In the genomic region with DNA sequence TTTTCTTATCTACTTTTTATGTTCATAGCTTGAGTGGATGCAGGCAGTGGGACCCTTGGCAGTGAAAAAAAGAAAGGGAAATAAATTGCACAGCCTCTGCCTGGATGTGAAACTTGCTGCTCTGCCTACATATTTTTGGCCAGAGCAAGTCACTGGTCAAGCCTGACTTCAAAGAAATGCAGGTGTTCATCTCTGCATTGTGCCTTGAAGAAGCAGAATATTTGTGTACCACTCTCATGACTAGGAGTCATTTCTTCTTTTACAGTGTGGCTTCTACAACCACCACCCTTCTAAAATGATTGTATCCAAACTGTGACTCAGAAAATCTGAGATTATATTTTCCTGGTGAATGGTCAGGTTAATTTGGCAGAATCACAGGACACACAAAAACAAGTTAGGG, we compare ENCODE assay signal across 19 cellular contexts. TPM values are rescaled to one million over a fixed set of nuclear protein-coding genes. Genes with fewer than 3 reads are reported as not detected.
DNase-seq lines count a peak whose midpoint lies in the region; ATAC-seq, FAIRE-seq and TF ChIP-seq lines count a peak whose summit lies in the region.
"Had no signal": no experiment of that assay in that cellular context is flagged by ENCODE, and none has a peak within 500 bp of the region (broad histone marks: within the 10 kb centered on the region; RNA-seq: fewer than 3 reads in every experiment).

No MANE protein-coding gene starts in this region.

- no peak overlapping the region for H3K9ac ChIP-seq in GM12878 (ENCODE audit: control insufficient read depth, insufficient read depth, low read length)

- BruUV-seq in GM12878 (replicated peaks; lab: Mats Ljungman, UMichigan): no TSS peak

- H3K9me3 ChIP-seq in GM12878 (replicated peaks; ENCODE audit: control insufficient read depth, insufficient read depth, low read length): no peaks in the 10 kb centered on the region
- H3K9me3 ChIP-seq: BE2C had no signal

- RAD21 ChIA-PET in GM12878 (lab: Charles Lee; ENCODE audit: unreplicated experiment): interaction anchor here (0.6 to 0.8 kb wide), 3 partner anchors 85 to 356 kb away, joined by 3 to 4 read pairs (median 3); partner anchors contain the start of gene GINM1

- H3K27ac ChIP-seq in GM12878 (ENCODE audit: control insufficient read depth, insufficient read depth): no peak overlapping the region
- H3K27ac ChIP-seq: HL-60 had no signal

- peaks cover 0 to 4% of the 10 kb centered on the region in 2 donors for H3K36me3 Mint-ChIP-seq in CD14-positive monocyte
- H3K36me3 Mint-ChIP-seq: IgD-negative memory B cell had no signal

- intact Hi-C loops in GM12878 (cut with micrococcal nuclease; ENCODE audit: unreplicated experiment) (no loop called here), CD14-positive monocyte (cut with micrococcal nuclease) (no loop called here)

- DNase-seq in GM10248 (ENCODE audit: extremely low spot score): peak; percentile 52
- DNase-seq in GM20000 (ENCODE audit: low spot score): peak; percentile 54
- no peak for DNase-seq in GM12878 (ENCODE audit: low read depth, low spot score)
- DNase-seq in T1000 (lab: John Stamatoyannopoulos, UW): no peak
- no peak for DNase-seq in CD14-positive monocyte (ENCODE audit: low spot score)
- no peak for DNase-seq in NK-92 treated with Interleukin-12 subunit alpha and Interleukin-12 subunit beta, amount 100 ng/mL, for 24 hours (lab: John Stamatoyannopoulos, UW)
- DNase-seq: 8988T; BE2C; CD4-positive, alpha-beta memory T cell; DMS79; MV-4-11; NCI-H1417; NCI-H187 treated with DMSO at 0.1 percent for 48 hours had no signal

- H3K27ac Mint-ChIP-seq in CD14-positive monocyte: no peak overlapping the region
- H3K27ac Mint-ChIP-seq: IgD-negative memory B cell had no signal

- SMC1A ChIA-PET in GM12878 (lab: Charles Lee; ENCODE audit: uncharacterized antibody, unreplicated experiment): interaction anchor here (1.4 kb wide), 1 partner anchor 9 kb away, joined by 6 read pairs; no protein-coding TSS in a partner anchor

- H2AFZ ChIP-seq in GM12878 (ENCODE audit: control insufficient read depth, low read depth, low read length): no peak overlapping the region

- no peak overlapping the region for H3K4me3 ChIP-seq in GM12878

- TF ChIP-seq EP300 in GM12878 (IDR thresholded peaks at IDR 0.05; ENCODE audit: borderline replicate concordance in 1 of 2, control insufficient read depth in 1 of 2, low read depth in 2 of 2, low read length in 2 of 2): no peak

- no peak for TF ChIP-seq RAD21 in GM12878 (IDR thresholded peaks at IDR 0.05; ENCODE audit: insufficient read depth, low read depth, low read length)

- no peaks in the 10 kb centered on the region for H3K36me3 ChIP-seq in GM12878 (ENCODE audit: control insufficient read depth in 2 of 2, insufficient read depth in 2 of 2, low read length in 1 of 2)
- H3K36me3 ChIP-seq: BE2C had no signal

- in situ Hi-C loops in GM12878 (cut with MboI): no loop called here

- no peaks in the 10 kb centered on the region for H3K9me3 Mint-ChIP-seq in CD14-positive monocyte
- H3K9me3 Mint-ChIP-seq: CD4-positive, alpha-beta memory T cell; IgD-negative memory B cell had no signal

- ATAC-seq in HG03442 (IDR thresholded peaks at IDR 0.05; ENCODE audit: unreplicated experiment): peak; percentile 39
- no peak for ATAC-seq in GM12878
- ATAC-seq in GM21390 (IDR thresholded peaks at IDR 0.05; ENCODE audit: unreplicated experiment): no peak

- no peaks in the 10 kb centered on the region for H3K27me3 ChIP-seq in GM12878 (replicated peaks in 1 of 2; ENCODE audit: control insufficient read depth in 2 of 2, insufficient read depth in 2 of 2, low read length in 1 of 2)
- H3K27me3 ChIP-seq: BE2C had no signal

- no peak for FAIRE-seq in GM12878 (lab: Jason Lieb, UNC)
- FAIRE-seq: H1, HTR-8/SVneo had no signal

- no peaks in the 10 kb centered on the region for H4K20me1 ChIP-seq in GM12878 (ENCODE audit: control insufficient read depth, insufficient read depth)

- POLR2A ChIA-PET in GM10248 (lab: Yijun Ruan, JAX): no interaction called here
- POLR2A ChIA-PET in GM12878 (lab: Charles Lee): interaction anchor here (0.5 kb wide), 1 partner anchor 154 kb away, joined by 6 read pairs; no protein-coding TSS in a partner anchor

- no peaks in the 10 kb centered on the region for H3K4me1 ChIP-seq in GM12878 (ENCODE audit: control insufficient read depth, insufficient read depth, low read length)
- H3K4me1 ChIP-seq: BE2C had no signal

- CTCF ChIA-PET in GM10248 (lab: Yijun Ruan, JAX) (interaction anchor here (0.7 to 2.0 kb wide), 6 partner anchors 8 to 105 kb away, joined by 3 to 6 read pairs (median 4); partner anchors contain the start of gene PPIL4), GM12878 (lab: Yijun Ruan, JAX) (interaction anchor here (0.7 to 1.4 kb wide), 3 partner anchors 9 to 87 kb away, joined by 3 to 6 read pairs (median 3); no protein-coding TSS in a partner anchor)

- no peak for TF ChIP-seq POLR2A in GM12878 (IDR thresholded peaks at IDR 0.05; ENCODE audit: low read depth, low read length)

- peaks cover 22% of the 10 kb centered on the region for H3K4me1 Mint-ChIP-seq in CD14-positive monocyte

- TF ChIP-seq CTCF in GM10248 (IDR thresholded peaks at IDR 0.05; ENCODE audit: control extremely low read depth, extremely low read depth, low read depth, missing control alignments) (no peak), GM20000 (IDR thresholded peaks at IDR 0.05; ENCODE audit: extremely low read depth, missing control alignments) (no peak), GM12878 (IDR thresholded peaks at IDR 0.05 in 2 of 3, conservative IDR thresholded peaks at IDR 0.05 in 1 of 3; ENCODE audit: control insufficient read depth in 2 of 3, extremely low read depth in 1 of 3, insufficient read depth in 1 of 3, low read depth in 3 of 3, low read length in 3 of 3) (no peak), CD14-positive monocyte (IDR thresholded peaks at IDR 0.05) (no peak)

- peaks cover 22% of the 10 kb centered on the region for H3K79me2 ChIP-seq in GM12878 (ENCODE audit: control insufficient read depth, insufficient read depth, low read length)

- no peak overlapping the region for H3K4me3 Mint-ChIP-seq in CD14-positive monocyte
- H3K4me3 Mint-ChIP-seq: CD4-positive, alpha-beta memory T cell had no signal

- peaks cover 0 to 2% (median 0%) of the 10 kb centered on the region in 3 donors for H3K27me3 Mint-ChIP-seq in CD14-positive monocyte (ENCODE audit: low read depth in 3 of 3)
- H3K27me3 Mint-ChIP-seq: CD4-positive, alpha-beta memory T cell; IgD-negative memory B cell had no signal

- H3K4me2 ChIP-seq in GM12878 (ENCODE audit: control insufficient read depth, insufficient read depth): no peak overlapping the region

TF ChIP-seq in GM12878, 131 proteins besides CTCF, POLR2A, EP300 and RAD21:
- TF ChIP-seq IRF4 (IDR thresholded peaks at IDR 0.05; ENCODE audit: low read depth, low read length) (peak; percentile 15; the same call in 1 of the 2 replicates), HDAC2 (IDR thresholded peaks at IDR 0.05) (no peak), JUNB (IDR thresholded peaks at IDR 0.05) (0 out of 2 replicates have a peak, but pooled peaks have one; percentile 21), TCF7 (IDR thresholded peaks at IDR 0.05; ENCODE audit: borderline replicate concordance) (peak; percentile 63; the same call in 1 of the 2 replicates), PBX3 (IDR thresholded peaks at IDR 0.05; ENCODE audit: insufficient replicate concordance, low read depth, low read length) (no peak), ATF2 (IDR thresholded peaks at IDR 0.05; ENCODE audit: low read length) (peak; percentile 23; the same call in 1 of the 2 replicates), RUNX3 (IDR thresholded peaks at IDR 0.05; ENCODE audit: low read length) (peak; percentile 66)

RNA-seq across cellular contexts. Expression of gene KATNA1, which starts 2.5 kb away (rescaled TPM):
- total RNA-seq in GM12878 (2013; cell fraction: nucleolus; rRNA removed): 22.4 and 23.7 TPM in 2 replicates
- total RNA-seq in GM12878 (2014; rRNA removed) (22.0 and 24.3 TPM in 2 replicates), GM12878 (2014; rRNA removed; fragmentation: Illumina TruSeq; extraction: Trizol) (26.5 and 27.1 TPM in 2 replicates), GM12878 (2021) (17.7 and 18.4 TPM in 2 replicates)
- polyA plus RNA-seq in GM12878 (2011; ENCODE audit: low read depth): 10.3 TPM
- polyA plus RNA-seq in GM12878 (2011; rRNA removed) (27.5 and 37.3 TPM in 2 replicates), GM12878 (2014; fragmentation: Illumina TruSeq; extraction: Trizol) (29.2 and 41.3 TPM in 2 replicates), GM12878 (2014; fragmentation: Nextera tagmentation; extraction: Ambion mirVana) (10 to 100 TPM; 15.4 to 23.1 TPM), GM12878 (2014; rRNA removed) (19.2 and 21.0 TPM in 2 replicates), GM12878 (2016; fragmentation: Nextera tagmentation; extraction: Ambion mirVana) (10 to 100 TPM; 30.7 to 35.3 TPM), CD14-positive monocyte (10 to 100 TPM; 11.4 to 14.5 TPM)
- polyA plus RNA-seq in GM12878 (2011; cell fraction: cytosol; rRNA removed): 11.6 and 12.6 TPM in 2 replicates
- 13.0 and 14.4 TPM in 2 replicates for polyA plus RNA-seq in GM12878 (2011; cell fraction: nucleus; rRNA removed)
- polyA plus RNA-seq in GM12878 (2012): 14.7 and 15.9 TPM in 2 replicates
- polyA minus RNA-seq in GM12878 (2011; rRNA and poly(A)+ RNA removed): 19.7 and 19.9 TPM in 2 replicates
- 8.7 and 10.8 TPM in 2 replicates for polyA minus RNA-seq in GM12878 (2011; cell fraction: cytosol; rRNA and poly(A)+ RNA removed)
- 8.1 and 11.4 TPM in 2 replicates for polyA minus RNA-seq in GM12878 (2011; cell fraction: nucleus; rRNA and poly(A)+ RNA removed)

Comparison
In these comparisons a context has a peak if more than half of its experiments do, and no peak if none do; other contexts are left out.
1. DNase-seq: peak in GM10248 (single experiment) and GM20000 (single experiment); none in GM12878 (single experiment), T1000 (single experiment), CD14-positive monocyte (single experiment) and NK-92 treated with Interleukin-12 subunit alpha and Interleukin-12 subunit beta, amount 100 ng/mL, for 24 hours (single experiment).